ENCODE assay signal across 11 cellular contexts in genomic region chr18:61554117-61554776, GRCh38.
DNase-seq lines count a peak whose midpoint lies in the region; ATAC-seq and TF ChIP-seq lines count a peak whose summit lies in the region.
"Had no signal": no experiment of that assay in that cellular context is flagged by ENCODE, and none has a peak within 500 bp of the region (broad histone marks: within the 10 kb centered on the region; RNA-seq: fewer than 3 reads in every experiment).

No MANE protein-coding gene starts in this region.

- TF ChIP-seq CTCF in dorsolateral prefrontal cortex (IDR thresholded peaks at IDR 0.05 in 54 of 56, conservative IDR thresholded peaks at IDR 0.05 in 2 of 56; ENCODE audit: low read depth in 1 of 56, partially characterized antibody in 56 of 56) = no peak

- ATAC-seq in activated naive CD8-positive, alpha-beta T cell treated with anti-CD3 and anti-CD28 coated beads, Interleukin-2, amount 10 ng/mL, durations not matched to agents 7 days and 5 days (ENCODE audit: low read depth) = peak; percentile 86
- ATAC-seq in aorta (ENCODE audit: low FRiP score) = peak; percentile 36
- ATAC-seq in HG03442 (IDR thresholded peaks at IDR 0.05; ENCODE audit: unreplicated experiment) = no peak

- H3K27ac ChIP-seq in aorta (ENCODE audit: low read depth in 1 of 2, low read length in 2 of 2) (no peak overlapping the region), dorsolateral prefrontal cortex (no peak overlapping the region)
- H3K27ac ChIP-seq: parathyroid adenoma had no signal

- H3K36me3 Mint-ChIP-seq in activated naive CD8-positive, alpha-beta T cell treated with anti-CD3 and anti-CD28 coated beads, Interleukin-2, amount 10 ng/mL, durations not matched to agents 7 days and 5 days = peaks cover 2% of the 10 kb centered on the region

- peak overlapping the region; percentile 90 for H3K27ac Mint-ChIP-seq in activated naive CD8-positive, alpha-beta T cell treated with anti-CD3 and anti-CD28 coated beads, Interleukin-2, amount 10 ng/mL, durations not matched to agents 7 days and 5 days

- intact Hi-C loops in aorta (cut with DNase I) = no loop called here
- intact Hi-C loops in dorsolateral prefrontal cortex (cut with DNase I) = loop anchor here in 1 of 2 donors (10.0 kb wide), 1 partner anchor 581 kb away; no protein-coding TSS in a partner anchor

- peak overlapping the region; percentile 92 for H3K4me3 Mint-ChIP-seq in activated naive CD8-positive, alpha-beta T cell treated with anti-CD3 and anti-CD28 coated beads, Interleukin-2, amount 10 ng/mL, durations not matched to agents 7 days and 5 days

- H3K36me3 ChIP-seq in aorta (ENCODE audit: control insufficient read depth in 1 of 2, insufficient read depth in 2 of 2, low read length in 1 of 2) = no peaks in the 10 kb centered on the region

- H3K4me1 ChIP-seq in mononuclear cell (ENCODE audit: insufficient read depth, low read length) (no peaks in the 10 kb centered on the region), aorta (ENCODE audit: control insufficient read depth in 1 of 2, insufficient read depth in 2 of 2, low read length in 2 of 2) (no peaks in the 10 kb centered on the region)
- H3K4me1 ChIP-seq: parathyroid adenoma had no signal

- H3K9me3 ChIP-seq in mononuclear cell (ENCODE audit: low read depth, low read length) = no peaks in the 10 kb centered on the region
- H3K9me3 ChIP-seq in aorta (ENCODE audit: control insufficient read depth, low read length) = no peaks in the 10 kb centered on the region

- H3K27me3 Mint-ChIP-seq in activated naive CD8-positive, alpha-beta T cell treated with anti-CD3 and anti-CD28 coated beads, Interleukin-2, amount 10 ng/mL, durations not matched to agents 7 days and 5 days = no peaks in the 10 kb centered on the region

- 56 to 69% methylated on average over 67 of the region's 67 CpGs for WGBS in aorta, 2 donors

- peaks cover 2% of the 10 kb centered on the region for H3K9me3 Mint-ChIP-seq in activated naive CD8-positive, alpha-beta T cell treated with anti-CD3 and anti-CD28 coated beads, Interleukin-2, amount 10 ng/mL, durations not matched to agents 7 days and 5 days

- peak overlapping the region; percentile 16 for H3K4me3 ChIP-seq in mononuclear cell (ENCODE audit: low read length)
- no peak overlapping the region for H3K4me3 ChIP-seq in aorta (ENCODE audit: low read length in 2 of 2)
- H3K4me3 ChIP-seq in dorsolateral prefrontal cortex = peak overlapping the region in 3 of 59 donors; percentile 9 to 14 (median 10)

- H3K27me3 ChIP-seq in mononuclear cell (ENCODE audit: insufficient read depth, low read length) (no peaks in the 10 kb centered on the region), aorta (ENCODE audit: control insufficient read depth in 1 of 2, insufficient read depth in 2 of 2, low read length in 1 of 2) (no peaks in the 10 kb centered on the region), dorsolateral prefrontal cortex (no peaks in the 10 kb centered on the region)

- peaks cover 4% of the 10 kb centered on the region for H3K4me1 Mint-ChIP-seq in activated naive CD8-positive, alpha-beta T cell treated with anti-CD3 and anti-CD28 coated beads, Interleukin-2, amount 10 ng/mL, durations not matched to agents 7 days and 5 days

- POLR2A ChIA-PET in activated naive CD8-positive, alpha-beta T cell treated with anti-CD3 and anti-CD28 coated beads, Interleukin-2, amount 10 ng/mL, durations not matched to agents 7 days and 5 days (lab: Charles Lee) = no interaction called here

- DNase-seq in stimulated activated naive CD4-positive, alpha-beta T cell (lab: John Stamatoyannopoulos, UW) = peak in 4 of 6 experiments; percentile 3 to 56 (median 19)
- no peak for DNase-seq in stimulated activated naive CD4-positive, alpha-beta T cell treated with Interleukin-2 at 50 U/mL for 16 hours (lab: John Stamatoyannopoulos, UW)
- DNase-seq in activated naive CD8-positive, alpha-beta T cell treated with anti-CD3 and anti-CD28 coated beads, Interleukin-2, amount 10 ng/mL, durations not matched to agents 7 days and 5 days = peak; percentile 71
- DNase-seq in aorta = peak in 1 of 2 donors; percentile 53
- DNase-seq in anterior cingulate cortex (lab: John Stamatoyannopoulos, UW) = no peak
- no peak for DNase-seq in dorsolateral prefrontal cortex
- DNase-seq: NCI-H2029, RPMI8226 had no signal

Comparison
In these comparisons a context has a peak if more than half of its experiments do, and no peak if none do; other contexts are left out.
1. DNase-seq: peak in stimulated activated naive CD4-positive, alpha-beta T cell (4 of 6) and activated naive CD8-positive, alpha-beta T cell treated with anti-CD3 and anti-CD28 coated beads, Interleukin-2, amount 10 ng/mL, durations not matched to agents 7 days and 5 days (single experiment); none in stimulated activated naive CD4-positive, alpha-beta T cell treated with Interleukin-2 at 50 U/mL for 16 hours (single experiment), anterior cingulate cortex (0 of 58) and dorsolateral prefrontal cortex (0 of 10).